8 cellular contexts compared by ENCODE assay signal in genomic region chr19:11798391-11799296, GRCh38. TPM values are rescaled to one million over a fixed set of nuclear protein-coding genes. Genes with fewer than 3 reads are reported as not detected.
DNase-seq lines count a peak whose midpoint lies in the region; ATAC-seq and TF ChIP-seq lines count a peak whose summit lies in the region.

Gene ZNF491 (plus strand): TSS chr19:11798523. CDS start chr19:11805954, 7,431 bp downstream.

- BruUV-seq in Calu3 (replicated peaks; lab: Mats Ljungman, UMichigan): no TSS peak

- H3K4me1 Mint-ChIP-seq in Calu3 (ENCODE audit: low read depth, unreplicated experiment) (no peaks in the 10 kb centered on the region), nephron (peaks cover 15% of the 10 kb centered on the region)
- H3K4me1 Mint-ChIP-seq in activated T-helper 2 cell treated with anti-CD3 and anti-CD28 coated beads, Interferon-gamma antibody, Interleukin-2, Interleukin-4, amounts not matched to agents 10 μg/mL and 5 μg/mL and 100 μg/mL, durations not matched to agents 14 hours and 24 hours and 36 hours (ENCODE audit: low read depth): peaks cover 9% of the 10 kb centered on the region

- H3K9me3 Mint-ChIP-seq in Calu3 (ENCODE audit: low read depth, unreplicated experiment) (peaks cover 4% of the 10 kb centered on the region), nephron (peaks cover 19% of the 10 kb centered on the region)
- H3K9me3 Mint-ChIP-seq in activated T-helper 2 cell treated with anti-CD3 and anti-CD28 coated beads, Interferon-gamma antibody, Interleukin-2, Interleukin-4, amounts not matched to agents 10 μg/mL and 5 μg/mL and 100 μg/mL, durations not matched to agents 14 hours and 24 hours and 36 hours: peaks cover 13% of the 10 kb centered on the region

- no peak for TF ChIP-seq RAD21 in Ishikawa (IDR thresholded peaks at IDR 0.05; ENCODE audit: low read depth)

- TF ChIP-seq EP300 in Ishikawa (IDR thresholded peaks at IDR 0.05; ENCODE audit: borderline replicate concordance): no peak

- H3K36me3 Mint-ChIP-seq in Calu3 (ENCODE audit: insufficient read depth, unreplicated experiment) (peaks cover 14% of the 10 kb centered on the region), nephron (ENCODE audit: low read depth) (peaks cover 31% of the 10 kb centered on the region)
- H3K36me3 Mint-ChIP-seq in activated T-helper 2 cell treated with anti-CD3 and anti-CD28 coated beads, Interferon-gamma antibody, Interleukin-2, Interleukin-4, amounts not matched to agents 10 μg/mL and 5 μg/mL and 100 μg/mL, durations not matched to agents 14 hours and 24 hours and 36 hours (ENCODE audit: low read depth): peaks cover 3% of the 10 kb centered on the region

- H3K27ac Mint-ChIP-seq in Calu3 (ENCODE audit: unreplicated experiment): no peak within 1 kb of the TSS
- H3K27ac Mint-ChIP-seq in activated T-helper 2 cell treated with anti-CD3 and anti-CD28 coated beads, Interferon-gamma antibody, Interleukin-2, Interleukin-4, amounts not matched to agents 10 μg/mL and 5 μg/mL and 100 μg/mL, durations not matched to agents 14 hours and 24 hours and 36 hours: peak within 1 kb of the TSS; percentile 62
- peak within 1 kb of the TSS; percentile 65 to 98 (median 92) for H3K27ac Mint-ChIP-seq in nephron

- CTCF ChIA-PET in Calu3 (lab: Charles Lee): interaction anchor here (1.0 to 2.3 kb wide), 4 partner anchors 13 to 342 kb away, joined by 3 to 19 read pairs (median 13); partner anchors contain the start of genes ZNF20 and ZNF700

- ATAC-seq in GM21390 (IDR thresholded peaks at IDR 0.05; ENCODE audit: unreplicated experiment): peak; percentile 94

- H3K4me3 ChIP-seq in fibroblast of the aortic adventitia (ENCODE audit: low read depth, low read length): peak within 1 kb of the TSS; percentile 69

- H3K27me3 Mint-ChIP-seq in Calu3 (ENCODE audit: unreplicated experiment): no peaks in the 10 kb centered on the region
- peaks cover 4% of the 10 kb centered on the region for H3K27me3 Mint-ChIP-seq in activated T-helper 2 cell treated with anti-CD3 and anti-CD28 coated beads, Interferon-gamma antibody, Interleukin-2, Interleukin-4, amounts not matched to agents 10 μg/mL and 5 μg/mL and 100 μg/mL, durations not matched to agents 14 hours and 24 hours and 36 hours (ENCODE audit: low read depth)
- peaks cover 8% of the 10 kb centered on the region for H3K27me3 Mint-ChIP-seq in nephron (ENCODE audit: low read depth)

- no peak for TF ChIP-seq CTCF in Calu3 (IDR thresholded peaks at IDR 0.05; ENCODE audit: unreplicated experiment)
- TF ChIP-seq CTCF in fibroblast of the aortic adventitia (IDR thresholded peaks at IDR 0.05; ENCODE audit: insufficient read depth, low read length): no peak
- peak in 2 of 3 experiments; percentile 21 to 49 for TF ChIP-seq CTCF in nephron (IDR thresholded peaks at IDR 0.05; ENCODE audit: unreplicated experiment in 3 of 3)

- peak; percentile 79 for DNase-seq in Calu3
- DNase-seq in RKO (ENCODE audit: low spot score): peak; percentile 96
- DNase-seq in activated T-helper 2 cell treated with anti-CD3 and anti-CD28 coated beads, Interferon-gamma antibody, Interleukin-2, Interleukin-4, amounts not matched to agents 10 μg/mL and 5 μg/mL and 100 μg/mL, durations not matched to agents 14 hours and 24 hours and 36 hours (ENCODE audit: low spot score): peak; percentile 80
- peak; percentile 66 for DNase-seq in fibroblast of the aortic adventitia (ENCODE audit: low read depth)
- peak; percentile 63 to 87 (median 75) for DNase-seq in stimulated activated naive CD4-positive, alpha-beta T cell (lab: John Stamatoyannopoulos, UW)

- intact Hi-C loops in Calu3 (cut with micrococcal nuclease; ENCODE audit: unreplicated experiment): loop anchor here (2.0 kb wide), 1 partner anchor 190 kb away; no protein-coding TSS in a partner anchor
- intact Hi-C loops in activated T-helper 2 cell treated with anti-CD3 and anti-CD28 coated beads, Interferon-gamma antibody, Interleukin-2, Interleukin-4, amounts not matched to agents 10 μg/mL and 5 μg/mL and 100 μg/mL, durations not matched to agents 14 hours and 24 hours and 36 hours (cut with micrococcal nuclease): loop anchor here (1.0 to 2.0 kb wide), 4 partner anchors 14 to 190 kb away; partner anchors contain the start of genes ZNF439 and ZNF441

- H3K4me3 Mint-ChIP-seq in Calu3 (ENCODE audit: low read depth, unreplicated experiment) (peak within 1 kb of the TSS; percentile 77), nephron (peak within 1 kb of the TSS; percentile 95 to 96 (median 95))
- H3K4me3 Mint-ChIP-seq in activated T-helper 2 cell treated with anti-CD3 and anti-CD28 coated beads, Interferon-gamma antibody, Interleukin-2, Interleukin-4, amounts not matched to agents 10 μg/mL and 5 μg/mL and 100 μg/mL, durations not matched to agents 14 hours and 24 hours and 36 hours (ENCODE audit: low read depth): peak within 1 kb of the TSS; percentile 85

TF ChIP-seq in Ishikawa, 13 proteins besides CTCF, POLR2A, EP300 and RAD21:
- peak; percentile 51; the same call in 1 of the 2 replicates for TF ChIP-seq TAF1 (IDR thresholded peaks at IDR 0.05; ENCODE audit: low read depth)
- no peak for TF ChIP-seq USF1 (IDR thresholded peaks at IDR 0.05)
- no peak for TF ChIP-seq CEBPB (IDR thresholded peaks at IDR 0.05)
- TF ChIP-seq MAX (IDR thresholded peaks at IDR 0.05): no peak
- TF ChIP-seq FOXM1 (IDR thresholded peaks at IDR 0.05; ENCODE audit: borderline replicate concordance, low read depth): no peak
- TF ChIP-seq ZBTB7A (IDR thresholded peaks at IDR 0.05; ENCODE audit: low read depth): peak; percentile 93
- TF ChIP-seq TEAD4 (IDR thresholded peaks at IDR 0.05): no peak
- TF ChIP-seq YY1 (IDR thresholded peaks at IDR 0.05; ENCODE audit: low read depth): no peak
- no peak for TF ChIP-seq NFIC (IDR thresholded peaks at IDR 0.05)
- no peak for TF ChIP-seq EGR1 (IDR thresholded peaks at IDR 0.05)
- TF ChIP-seq CREB1 (IDR thresholded peaks at IDR 0.05; ENCODE audit: low read depth): 0 out of 2 replicates have a peak, but pooled peaks have one; percentile 26
- no peak for TF ChIP-seq REST (IDR thresholded peaks at IDR 0.05; ENCODE audit: low read depth)
- TF ChIP-seq TCF12 (IDR thresholded peaks at IDR 0.05; ENCODE audit: low read depth): no peak
TF ChIP-seq in Ishikawa: peak in this region for 3.

RNA-seq across cellular contexts. Expression of gene ZNF491, which starts in this region (rescaled TPM):
- total RNA-seq in Calu3 (2022) (0.24 and 0.92 TPM in 2 replicates), fibroblast of the aortic adventitia (ENCODE audit: low replicate concordance) (0.99 and 2.9 TPM in 2 replicates)
- 0.67 and 0.82 TPM in 2 replicates for total RNA-seq in activated T-helper 2 cell treated with anti-CD3 and anti-CD28 coated beads, Interferon-gamma antibody, Interleukin-2, Interleukin-4, amounts not matched to agents 10 μg/mL and 5 μg/mL and 100 μg/mL, durations not matched to agents 14 hours and 24 hours and 36 hours

Comparison
In these comparisons a context has a peak if more than half of its experiments do, and no peak if none do; other contexts are left out.
1. Peak in every context shown above with its lines: DNase-seq, ATAC-seq and H3K4me3 ChIP-seq.
2. Peak in DNase-seq in Calu3; RNA of the gene not detected or under 1 TPM.
3. Peak in DNase-seq in activated T-helper 2 cell treated with anti-CD3 and anti-CD28 coated beads, Interferon-gamma antibody, Interleukin-2, Interleukin-4, amounts not matched to agents 10 μg/mL and 5 μg/mL and 100 μg/mL, durations not matched to agents 14 hours and 24 hours and 36 hours; RNA of the gene not detected or under 1 TPM.
4. CTCF ChIP-seq: peak in nephron (2 of 3); none in Calu3 (single experiment) and fibroblast of the aortic adventitia (single experiment).